In genomic region chr7:10889266-10889898, GRCh38 we compare ENCODE assay signal across 1 cellular context.
TF ChIP-seq lines count a peak whose summit lies in the region.

No MANE protein-coding gene starts in this region.

TF ChIP-seq in GM12878, 131 proteins besides CTCF, POLR2A, EP300 and RAD21 (continued from another document):
- no peak for TF ChIP-seq REST (IDR thresholded peaks at IDR 0.05; ENCODE audit: low read depth, low read length)
- peak; percentile 89 for TF ChIP-seq MEF2A (IDR thresholded peaks at IDR 0.05; ENCODE audit: insufficient read depth, low read depth, low read length)
- no peak for TF ChIP-seq ATF2 (IDR thresholded peaks at IDR 0.05; ENCODE audit: low read length)
- TF ChIP-seq E4F1 (IDR thresholded peaks at IDR 0.05; ENCODE audit: borderline replicate concordance, partially characterized antibody), result no peak
- TF ChIP-seq YY1 (IDR thresholded peaks at IDR 0.05; ENCODE audit: low read depth, low read length), result 0 out of 2 replicates have a peak, but pooled peaks have one; percentile 28
- no peak for TF ChIP-seq ATF7 (IDR thresholded peaks at IDR 0.05; ENCODE audit: low read depth)
- TF ChIP-seq E2F8 (IDR thresholded peaks at IDR 0.05; ENCODE audit: low read depth, partially characterized antibody), result no peak
- TF ChIP-seq BCL11A (IDR thresholded peaks at IDR 0.05; ENCODE audit: low read depth, low read length), result no peak
TF ChIP-seq in GM12878: peak in this region for 3.
